ENCODE assay signal across 24 cellular contexts in the genomic region with DNA sequence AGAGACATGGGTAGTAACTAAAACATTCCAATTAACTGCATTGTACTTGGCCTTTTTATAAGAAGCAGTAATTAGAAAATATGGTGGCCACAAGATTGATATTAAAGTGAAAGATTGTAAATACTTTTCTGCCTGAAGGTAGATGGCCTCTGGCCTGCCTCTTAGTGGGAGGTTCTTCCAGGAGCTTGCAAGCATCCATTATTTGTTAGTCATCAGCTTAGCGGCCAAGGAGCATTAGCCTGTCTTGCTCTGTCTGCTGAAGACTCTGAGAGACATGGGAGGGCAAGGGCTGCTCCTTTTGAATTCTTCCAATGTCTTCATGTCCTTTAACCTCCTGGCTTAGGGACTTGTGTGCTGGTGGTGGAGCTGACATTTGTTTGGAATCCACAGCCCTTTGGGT.
A peak's percentile ranks its signal among the peaks of the same experiment; 100 is the strongest.
DNase-seq lines count a peak whose midpoint lies in the region; ATAC-seq, FAIRE-seq and TF ChIP-seq lines count a peak whose summit lies in the region.
"Had no signal": no experiment of that assay in that cellular context is flagged by ENCODE, and none has a peak within 500 bp of the region (broad histone marks: within the 10 kb centered on the region; RNA-seq: fewer than 3 reads in every experiment).

No MANE protein-coding gene starts in this region.

- H3K79me2 ChIP-seq in smooth muscle cell (ENCODE audit: low read depth) = peaks cover 82% of the 10 kb centered on the region

- no peak overlapping the region for H2AFZ ChIP-seq in smooth muscle cell (ENCODE audit: low read depth)

- peaks cover 31% of the 10 kb centered on the region for H3F3A ChIP-seq in smooth muscle cell (ENCODE audit: low read depth)

- peaks cover 5% of the 10 kb centered on the region for H3K36me3 ChIP-seq in adipocyte (ENCODE audit: control insufficient read depth, insufficient read depth, low read length, severe bottlenecking)
- H3K36me3 ChIP-seq in smooth muscle cell (ENCODE audit: low read depth) = no peaks in the 10 kb centered on the region
- H3K36me3 ChIP-seq in HAP-1 (replicated peaks) = no peaks in the 10 kb centered on the region
- H3K36me3 ChIP-seq: prostate gland had no signal

- in situ Hi-C loops in HAP-1 (cut with MboI; ENCODE audit: low sequenced_read_pairs) = no loop called here

- WGBS in smooth muscle cell (ENCODE audit: low lambda C conversion rate) = 4% methylated on average over 1 of the region's 1 CpG

- peaks cover 52% of the 10 kb centered on the region for H3K4me1 ChIP-seq in adipocyte (ENCODE audit: control insufficient read depth, insufficient read depth, low read length)
- H3K4me1 ChIP-seq in foreskin keratinocyte = no peaks in the 10 kb centered on the region
- H3K4me1 ChIP-seq in smooth muscle cell (ENCODE audit: low read depth) = peaks cover 64% of the 10 kb centered on the region
- peaks cover 35% of the 10 kb centered on the region for H3K4me1 ChIP-seq in HAP-1
- H3K4me1 ChIP-seq: prostate gland had no signal

- H3K27me3 ChIP-seq in adipocyte (replicated peaks; ENCODE audit: control insufficient read depth, insufficient read depth, low read length) = no peaks in the 10 kb centered on the region
- H3K27me3 ChIP-seq in foreskin keratinocyte = no peaks in the 10 kb centered on the region
- H3K27me3 ChIP-seq in smooth muscle cell (ENCODE audit: low read depth) = no peaks in the 10 kb centered on the region
- no peaks in the 10 kb centered on the region for H3K27me3 ChIP-seq in HAP-1 (ENCODE audit: low read depth)

- ATAC-seq in foreskin keratinocyte = peak; percentile 73
- ATAC-seq: naive thymus-derived CD4-positive, alpha-beta T cell; stimulated activated memory B cell treated with anti-CD40 and anti-IgM and Interleukin-4, amounts not matched to agents 10 μg/mL and 1 μg/mL and 100 μg/mL, for 72 hours had no signal

- peaks cover 63% of the 10 kb centered on the region for H4K20me1 ChIP-seq in smooth muscle cell (ENCODE audit: low read depth)

- no peak overlapping the region for H3K4me3 ChIP-seq in adipocyte (ENCODE audit: low read length)
- H3K4me3 ChIP-seq in smooth muscle cell = no peak overlapping the region
- H3K4me3 ChIP-seq in HAP-1 = no peak overlapping the region
- H3K4me3 ChIP-seq: lung, prostate gland had no signal

- no peak overlapping the region for H3K27ac ChIP-seq in foreskin keratinocyte
- H3K27ac ChIP-seq in smooth muscle cell (ENCODE audit: low read depth) = peak overlapping the region; percentile 68
- H3K27ac ChIP-seq: 22Rv1, prostate gland, VCaP had no signal

- TF ChIP-seq CTCF in foreskin keratinocyte (conservative IDR thresholded peaks at IDR 0.05) (no peak), smooth muscle cell (IDR thresholded peaks at IDR 0.05; ENCODE audit: borderline replicate concordance, insufficient read depth, poor library complexity, severe bottlenecking) (no peak)

- FAIRE-seq in RCC 7860 (lab: Jason Lieb, UNC) = no peak

- peak overlapping the region; percentile 19 for H3K9ac ChIP-seq in adipocyte (ENCODE audit: low read length)
- H3K9ac ChIP-seq in smooth muscle cell (ENCODE audit: low read depth) = no peak overlapping the region

- H3K4me2 ChIP-seq in smooth muscle cell = peak overlapping the region; percentile 40

- H3K9me3 ChIP-seq in adipocyte (ENCODE audit: control insufficient read depth, low read length) (no peaks in the 10 kb centered on the region), smooth muscle cell (replicated peaks; ENCODE audit: low read depth) (no peaks in the 10 kb centered on the region), HAP-1 (no peaks in the 10 kb centered on the region)
- H3K9me3 ChIP-seq: prostate gland had no signal

- DNase-seq in NCI-H82 (lab: John Stamatoyannopoulos, UW) = peak; percentile 7
- no peak for DNase-seq in NCI-H82 treated with DMSO at 0.1 percent for 48 hours (lab: John Stamatoyannopoulos, UW; ENCODE audit: unreplicated experiment)
- DNase-seq in adipocyte (ENCODE audit: low read depth) = no peak
- peak in 1 of 2 donors; percentile 31 for DNase-seq in foreskin keratinocyte
- no peak for DNase-seq in smooth muscle cell (lab: John Stamatoyannopoulos, UW; ENCODE audit: unreplicated experiment)
- DNase-seq in ecto neural progenitor cell (ENCODE audit: low spot score) = no peak
- DNase-seq in RCC 7860 (ENCODE audit: low spot score) = no peak
- no peak for DNase-seq in HAP-1 (ENCODE audit: low spot score in 2 of 2)
- DNase-seq: activated CD4-positive, alpha-beta memory T cell treated with anti-CD3 and anti-CD28 coated beads for 36 hours; activated naive CD8-positive, alpha-beta T cell treated with anti-CD3 and anti-CD28 coated beads for 36 hours; C1 segment of cervical spinal cord; effector memory CD4-positive, alpha-beta T cell; foreskin fibroblast; GOT3; naive thymus-derived CD4-positive, alpha-beta T cell; NCI-H1417 treated with DMSO at 0.1 percent for 48 hours; NCI-H2171; RPMI8226; stimulated activated CD4-positive, alpha-beta T cell treated with anti-CD3 and anti-CD28 coated beads, Interleukin-12 subunit alpha, Interleukin-12 subunit beta, amount 100 ng/mL, for 4 hours had no signal
